In genomic region chrX:122835886-122836285, GRCh38 we compare ENCODE assay signal across 18 cellular contexts.
"Had no signal": no experiment of that assay in that cellular context is flagged by ENCODE, and none has a peak within 500 bp of the region (broad histone marks: within the 10 kb centered on the region; RNA-seq: fewer than 3 reads in every experiment).

No MANE protein-coding gene starts in this region.

- FAIRE-seq: endometrium had no signal

- H3K27me3 ChIP-seq: foreskin keratinocyte, neural progenitor cell, ovary had no signal

- H3K4me3 ChIP-seq: lung, neural progenitor cell, ovary, smooth muscle cell had no signal

- ATAC-seq: esophagus mucosa; foreskin keratinocyte; left colon; left ventricle myocardium superior; natural killer cell treated with Interleukin-12 subunit alpha and Interleukin-12 subunit beta and Interleukin-15 and Interleukin-18, amount 100 ng/mL, for 72 hours; right cardiac atrium had no signal

- DNase-seq: effector memory CD4-positive, alpha-beta T cell; foreskin keratinocyte; immature natural killer cell; left colon; left ventricle myocardium superior; mesenchymal stem cell; midbrain; nucleus accumbens; ovary; right cardiac atrium; stimulated activated CD4-positive, alpha-beta T cell treated with anti-CD3 and anti-CD28 coated beads, Interleukin-2, amount 100 ng/mL, for 48 hours; stimulated activated naive CD4-positive, alpha-beta T cell treated with Interleukin-2 at 50 U/mL for 16 hours had no signal

- H3K36me3 ChIP-seq: neural progenitor cell, ovary had no signal
